Comparison of ENCODE assay signal across 8 cellular contexts in the genomic region with DNA sequence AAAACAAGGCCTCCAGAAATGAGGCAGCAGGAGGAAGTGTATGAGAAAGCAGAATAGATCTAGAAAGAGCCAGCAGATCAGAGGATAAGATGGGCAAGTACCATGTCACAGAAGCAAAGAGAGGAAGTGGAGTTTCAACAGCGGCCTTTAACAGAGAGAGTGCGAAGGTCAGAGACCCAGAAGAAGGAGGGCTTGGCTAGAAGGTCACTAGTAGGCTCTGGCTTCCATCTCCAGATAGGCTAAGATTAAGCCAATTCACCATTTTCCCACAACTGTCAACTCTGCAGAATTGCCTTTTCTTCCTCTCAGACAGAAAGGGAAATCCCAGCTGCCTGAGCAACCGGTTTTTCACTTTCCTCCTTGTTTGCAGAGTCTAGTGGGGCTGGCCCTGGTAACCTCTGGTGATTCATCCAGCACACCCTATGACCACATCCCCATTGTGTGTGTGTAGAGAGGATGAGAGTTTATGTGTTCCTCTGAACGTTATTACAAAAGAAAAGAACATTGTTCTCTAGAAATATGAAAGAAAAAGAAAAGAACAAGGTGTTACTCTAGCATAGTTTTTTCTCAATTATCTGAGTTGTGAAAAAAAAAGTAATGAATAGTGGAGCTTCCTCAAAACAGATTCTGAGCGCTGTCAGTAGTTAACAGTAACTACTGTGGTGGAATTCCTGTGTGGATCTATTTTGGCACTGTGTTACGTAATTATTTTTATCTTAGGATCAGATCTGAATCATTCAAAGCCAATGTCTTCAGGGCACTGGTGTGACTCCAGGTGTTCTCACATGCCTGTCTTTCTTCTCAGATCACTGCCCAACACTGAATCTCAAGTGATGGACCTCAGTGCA.
A peak's percentile ranks its signal among the peaks of the same experiment; 100 is the strongest.
DNase-seq lines count a peak whose midpoint lies in the region; ATAC-seq and TF ChIP-seq lines count a peak whose summit lies in the region.

No MANE protein-coding gene starts in this region.

- H3K4me3 Mint-ChIP-seq in activated T-helper 2 cell treated with anti-CD3 and anti-CD28 coated beads, Interferon-gamma antibody, Interleukin-2, Interleukin-4, amounts not matched to agents 10 μg/mL and 5 μg/mL and 100 μg/mL, durations not matched to agents 14 hours and 24 hours and 36 hours (ENCODE audit: low read depth): peak overlapping the region; percentile 27

- DNase-seq in NOMO-1 treated with dmso at 0.1 percent for 144 hours (lab: John Stamatoyannopoulos, UW; ENCODE audit: unreplicated experiment): peak; percentile 89
- peak; percentile 64 for DNase-seq in activated T-helper 2 cell treated with anti-CD3 and anti-CD28 coated beads, Interferon-gamma antibody, Interleukin-2, Interleukin-4, amounts not matched to agents 10 μg/mL and 5 μg/mL and 100 μg/mL, durations not matched to agents 14 hours and 24 hours and 36 hours (ENCODE audit: low spot score)
- DNase-seq in Right ventricle myocardium superior: peak; percentile 50
- peak; percentile 72 for DNase-seq in retinal pigment epithelial cell (ENCODE audit: low read depth)
- DNase-seq in DMS114 treated with DMSO at 0.1 percent for 48 hours (lab: John Stamatoyannopoulos, UW; ENCODE audit: unreplicated experiment): no peak
- no peak for DNase-seq in NCI-H2171 treated with DMSO at 0.1 percent for 48 hours (lab: John Stamatoyannopoulos, UW)

- intact Hi-C loops in activated T-helper 2 cell treated with anti-CD3 and anti-CD28 coated beads, Interferon-gamma antibody, Interleukin-2, Interleukin-4, amounts not matched to agents 10 μg/mL and 5 μg/mL and 100 μg/mL, durations not matched to agents 14 hours and 24 hours and 36 hours (cut with micrococcal nuclease): loop anchor here (1.0 to 5.0 kb wide), 12 partner anchors 8 to 290 kb away; no protein-coding TSS in a partner anchor
- intact Hi-C loops in Right ventricle myocardium superior (cut with DNase I): no loop called here

- H3K27me3 Mint-ChIP-seq in activated T-helper 2 cell treated with anti-CD3 and anti-CD28 coated beads, Interferon-gamma antibody, Interleukin-2, Interleukin-4, amounts not matched to agents 10 μg/mL and 5 μg/mL and 100 μg/mL, durations not matched to agents 14 hours and 24 hours and 36 hours (ENCODE audit: low read depth): no peaks in the 10 kb centered on the region

- H3K27ac Mint-ChIP-seq in activated T-helper 2 cell treated with anti-CD3 and anti-CD28 coated beads, Interferon-gamma antibody, Interleukin-2, Interleukin-4, amounts not matched to agents 10 μg/mL and 5 μg/mL and 100 μg/mL, durations not matched to agents 14 hours and 24 hours and 36 hours: peak overlapping the region; percentile 77

- peaks cover 39% of the 10 kb centered on the region for H3K4me1 Mint-ChIP-seq in activated T-helper 2 cell treated with anti-CD3 and anti-CD28 coated beads, Interferon-gamma antibody, Interleukin-2, Interleukin-4, amounts not matched to agents 10 μg/mL and 5 μg/mL and 100 μg/mL, durations not matched to agents 14 hours and 24 hours and 36 hours (ENCODE audit: low read depth)

- peak; percentile 99 for ATAC-seq in GM18517 (IDR thresholded peaks at IDR 0.05; ENCODE audit: unreplicated experiment)
- peak; percentile 99 for ATAC-seq in HG02885 (IDR thresholded peaks at IDR 0.05; ENCODE audit: poor library complexity, unreplicated experiment)
- peak; percentile 95 for ATAC-seq in Right ventricle myocardium superior (ENCODE audit: poor library complexity)

- H3K4me3 ChIP-seq in retinal pigment epithelial cell (ENCODE audit: low read length): no peak overlapping the region

- no peaks in the 10 kb centered on the region for H3K36me3 Mint-ChIP-seq in activated T-helper 2 cell treated with anti-CD3 and anti-CD28 coated beads, Interferon-gamma antibody, Interleukin-2, Interleukin-4, amounts not matched to agents 10 μg/mL and 5 μg/mL and 100 μg/mL, durations not matched to agents 14 hours and 24 hours and 36 hours (ENCODE audit: low read depth)

- no peaks in the 10 kb centered on the region for H3K9me3 Mint-ChIP-seq in activated T-helper 2 cell treated with anti-CD3 and anti-CD28 coated beads, Interferon-gamma antibody, Interleukin-2, Interleukin-4, amounts not matched to agents 10 μg/mL and 5 μg/mL and 100 μg/mL, durations not matched to agents 14 hours and 24 hours and 36 hours

- TF ChIP-seq CTCF in retinal pigment epithelial cell (conservative IDR thresholded peaks at IDR 0.05; ENCODE audit: low read depth, low read length): no peak

Comparison
In these comparisons a context has a peak if more than half of its experiments do, and no peak if none do; other contexts are left out.
1. DNase-seq: peak in NOMO-1 treated with dmso at 0.1 percent for 144 hours (single experiment), activated T-helper 2 cell treated with anti-CD3 and anti-CD28 coated beads, Interferon-gamma antibody, Interleukin-2, Interleukin-4, amounts not matched to agents 10 μg/mL and 5 μg/mL and 100 μg/mL, durations not matched to agents 14 hours and 24 hours and 36 hours (single experiment), Right ventricle myocardium superior (single experiment) and retinal pigment epithelial cell (single experiment); none in DMS114 treated with DMSO at 0.1 percent for 48 hours (single experiment) and NCI-H2171 treated with DMSO at 0.1 percent for 48 hours (single experiment).
2. Peak in every context shown above with its lines, with median percentiles within 50 percentile points of each other: ATAC-seq.